16 cellular contexts compared by ENCODE assay signal in the genomic region with DNA sequence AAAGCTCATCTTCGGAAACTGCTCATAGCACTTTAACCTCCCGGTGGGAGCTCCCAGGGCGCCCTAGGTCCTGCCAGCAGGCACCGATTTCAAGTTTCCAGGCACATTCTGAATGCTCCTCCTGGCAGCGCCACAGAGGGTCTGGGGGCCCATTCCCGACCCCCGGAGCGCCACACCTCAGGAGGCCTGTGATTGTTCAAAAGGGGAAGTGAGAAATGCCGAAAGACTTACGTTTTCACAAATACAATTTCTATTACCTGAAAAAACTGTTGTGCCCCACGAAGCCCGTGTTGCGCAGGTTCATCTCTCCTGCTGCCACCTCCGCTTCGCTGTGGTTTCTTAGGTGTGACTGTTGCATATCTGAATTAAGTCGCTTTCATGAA. TPM values are rescaled to one million over a fixed set of nuclear protein-coding genes. Genes with fewer than 3 reads are reported as not detected.
"Had no signal": no experiment of that assay in that cellular context is flagged by ENCODE, and none has a peak within 500 bp of the region (broad histone marks: within the 10 kb centered on the region; RNA-seq: fewer than 3 reads in every experiment).

No MANE protein-coding gene starts in this region.

- H3K27ac ChIP-seq: body of pancreas, foreskin keratinocyte, suprapubic skin, upper lobe of left lung had no signal

- H3K27me3 ChIP-seq: body of pancreas had no signal

- H3K4me3 ChIP-seq: body of pancreas, lung, smooth muscle cell, suprapubic skin, upper lobe of left lung had no signal

- H3K4me1 ChIP-seq: body of pancreas, foreskin keratinocyte, suprapubic skin, upper lobe of left lung had no signal

- H3K9me3 ChIP-seq: body of pancreas, suprapubic skin, upper lobe of left lung had no signal

- H3K4me2 ChIP-seq: smooth muscle cell had no signal

- ATAC-seq: activated T-cell treated with anti-CD3 and anti-CD28 coated beads, Interleukin-2, amount 50 U/mL, for 72 hours had no signal

- DNase-seq: activated CD4-positive, CD25-positive, alpha-beta regulatory T cell; activated CD8-positive, alpha-beta memory T cell treated with anti-CD3 and anti-CD28 coated beads, Interleukin-2, amount 50 U/mL, for 4 hours; activated gamma-delta T cell; cortex of kidney; effector memory CD4-positive, alpha-beta T cell had no signal

- H3K36me3 ChIP-seq: suprapubic skin, upper lobe of left lung had no signal

RNA-seq across cellular contexts. Expression of a gene that starts 2.0 kb away (rescaled TPM):
- total RNA-seq: activated CD4-positive, alpha-beta T cell treated with anti-CD3 and anti-CD28 coated beads, Interleukin-2, amount 10 ng/mL, durations not matched to agents 24 days and 14 days; activated CD8-positive, alpha-beta T cell treated with anti-CD3 and anti-CD28 coated beads, Interleukin-2, amount 10 ng/mL, durations not matched to agents 7 days and 5 days; foreskin keratinocyte had no signal
- polyA plus RNA-seq: smooth muscle cell had no signal

RNA-seq across cellular contexts. Expression of a gene that starts 54.9 kb away (rescaled TPM):
- total RNA-seq: activated CD4-positive, alpha-beta T cell treated with anti-CD3 and anti-CD28 coated beads, Interleukin-2, amount 10 ng/mL, durations not matched to agents 24 days and 14 days; activated CD8-positive, alpha-beta T cell treated with anti-CD3 and anti-CD28 coated beads, Interleukin-2, amount 10 ng/mL, durations not matched to agents 7 days and 5 days; activated naive CD4-positive, alpha-beta T cell treated with anti-CD3 and anti-CD28 coated beads, Interleukin-2, amount 50 U/mL, for 72 hours; activated T-cell treated with anti-CD3 and anti-CD28 coated beads, Interleukin-2, amount 50 U/mL, for 72 hours; body of pancreas; foreskin keratinocyte; left cardiac atrium; lung; smooth muscle cell; suprapubic skin; upper lobe of left lung had no signal
- polyA plus RNA-seq: foreskin keratinocyte, lung, smooth muscle cell had no signal
